24 cellular contexts compared by ENCODE assay signal in genomic region chr15:38930851-38931572, GRCh38.
DNase-seq lines count a peak whose midpoint lies in the region; FAIRE-seq and TF ChIP-seq lines count a peak whose summit lies in the region.
"Had no signal": no experiment of that assay in that cellular context is flagged by ENCODE, and none has a peak within 500 bp of the region (broad histone marks: within the 10 kb centered on the region; RNA-seq: fewer than 3 reads in every experiment).

No MANE protein-coding gene starts in this region.

- DNase-seq in GM04504 (ENCODE audit: low read depth) (peak; percentile 12), astrocyte (ENCODE audit: low read depth) (peak; percentile 35), fibroblast of the aortic adventitia (ENCODE audit: low read depth) (peak; percentile 59), dermis blood vessel endothelial cell (no peak), GM20000 (ENCODE audit: low spot score) (no peak)
- DNase-seq in stimulated activated naive CD4-positive, alpha-beta T cell (lab: John Stamatoyannopoulos, UW): no peak
- DNase-seq: activated CD4-positive, alpha-beta T cell treated with anti-CD3 and anti-CD28 coated beads for 4 hours; activated T-cell treated with anti-CD3 and anti-CD28 coated beads, Interleukin-2, amount 50 U/mL, for 4 hours; adrenal gland; CD4-positive, alpha-beta T cell; Karpas-422; naive thymus-derived CD4-positive, alpha-beta T cell; NCI-H187 treated with DMSO at 0.1 percent for 48 hours; NCI-H69; occipital lobe; RPMI8226; stimulated activated CD4-positive, alpha-beta T cell treated with anti-CD3 and anti-CD28 coated beads, Interleukin-4, amount 100 ng/mL, for 1 hour; stimulated activated naive B cell treated with anti-CD40 and anti-IgM and Interleukin-4, amounts not matched to agents 10 μg/mL and 1 μg/mL and 100 μg/mL, for 72 hours; T-helper 17 cell had no signal

- H3K4me1 ChIP-seq in astrocyte (ENCODE audit: insufficient read depth, low read length) (no peaks in the 10 kb centered on the region), skeletal muscle satellite cell (ENCODE audit: control insufficient read depth, insufficient read depth, low read length) (peaks cover 41% of the 10 kb centered on the region)
- H3K4me1 ChIP-seq: adrenal gland, breast epithelium had no signal

- H3K4me3 ChIP-seq in astrocyte (ENCODE audit: insufficient read depth, low read depth, low read length) (no peak overlapping the region), fibroblast of the aortic adventitia (ENCODE audit: low read depth, low read length) (no peak overlapping the region), skeletal muscle satellite cell (ENCODE audit: low read length) (peak overlapping the region; percentile 4)
- H3K4me3 ChIP-seq: adrenal gland, breast epithelium, thoracic aorta had no signal

- H3K4me3 Mint-ChIP-seq in astrocyte (ENCODE audit: unreplicated experiment): no peak overlapping the region
- H3K4me3 Mint-ChIP-seq: activated T-cell treated with anti-CD3 and anti-CD28 coated beads, Interleukin-2, amount 50 U/mL, for 4 hours; CD4-positive, alpha-beta T cell; memory B cell; naive thymus-derived CD4-positive, alpha-beta T cell; stimulated activated naive B cell treated with anti-CD40 and anti-IgM and Interleukin-4, amounts not matched to agents 10 μg/mL and 1 μg/mL and 100 μg/mL, for 72 hours; T-helper 17 cell had no signal

- no peaks in the 10 kb centered on the region for H3K79me2 ChIP-seq in astrocyte (ENCODE audit: insufficient read depth, low read length)

- no peak overlapping the region for H2AFZ ChIP-seq in astrocyte (ENCODE audit: low read depth, low read length)

- H3K27ac ChIP-seq in astrocyte (ENCODE audit: low read depth, low read length): no peak overlapping the region
- H3K27ac ChIP-seq: adrenal gland, breast epithelium, foreskin keratinocyte, thoracic aorta had no signal

- FAIRE-seq in astrocyte (lab: Jason Lieb, UNC): peak; percentile 17

- H3K9me3 ChIP-seq in astrocyte (ENCODE audit: insufficient read depth, low read depth, low read length) (no peaks in the 10 kb centered on the region), skeletal muscle satellite cell (replicated peaks; ENCODE audit: low read length) (no peaks in the 10 kb centered on the region)
- H3K9me3 ChIP-seq: adrenal gland, breast epithelium, thoracic aorta had no signal

- H3K27me3 ChIP-seq in astrocyte (ENCODE audit: insufficient read depth, low read length) (no peaks in the 10 kb centered on the region), skeletal muscle satellite cell (ENCODE audit: control insufficient read depth, insufficient read depth, low read length) (no peaks in the 10 kb centered on the region)
- H3K27me3 ChIP-seq: adrenal gland, breast epithelium had no signal

- H3K27ac Mint-ChIP-seq in astrocyte (ENCODE audit: unreplicated experiment): peak overlapping the region; percentile 75
- H3K27ac Mint-ChIP-seq: CD4-positive, alpha-beta T cell; memory B cell; naive thymus-derived CD4-positive, alpha-beta T cell; stimulated activated naive B cell treated with anti-CD40 and anti-IgM and Interleukin-4, amounts not matched to agents 10 μg/mL and 1 μg/mL and 100 μg/mL, for 72 hours; T-helper 17 cell had no signal

- H3K36me3 ChIP-seq in astrocyte (ENCODE audit: insufficient read depth, low read length): no peaks in the 10 kb centered on the region
- no peaks in the 10 kb centered on the region for H3K36me3 ChIP-seq in skeletal muscle satellite cell (ENCODE audit: insufficient read depth, low read length)
- H3K36me3 ChIP-seq: adrenal gland, breast epithelium, thoracic aorta had no signal

- no peaks in the 10 kb centered on the region for H3K36me3 Mint-ChIP-seq in astrocyte (ENCODE audit: low read depth, unreplicated experiment)
- H3K36me3 Mint-ChIP-seq: memory B cell; naive thymus-derived CD4-positive, alpha-beta T cell; stimulated activated naive B cell treated with anti-CD40 and anti-IgM and Interleukin-4, amounts not matched to agents 10 μg/mL and 1 μg/mL and 100 μg/mL, for 72 hours had no signal

- no peaks in the 10 kb centered on the region for H3K9me3 Mint-ChIP-seq in astrocyte (ENCODE audit: unreplicated experiment)
- H3K9me3 Mint-ChIP-seq: activated T-cell treated with anti-CD3 and anti-CD28 coated beads, Interleukin-2, amount 50 U/mL, for 4 hours; CD4-positive, alpha-beta T cell; memory B cell; stimulated activated naive B cell treated with anti-CD40 and anti-IgM and Interleukin-4, amounts not matched to agents 10 μg/mL and 1 μg/mL and 100 μg/mL, for 72 hours had no signal

- no peak overlapping the region for H3K9ac ChIP-seq in astrocyte (ENCODE audit: low read length)
- H3K9ac ChIP-seq in skeletal muscle satellite cell (ENCODE audit: low read depth, low read length): peak overlapping the region; percentile 37

- TF ChIP-seq CTCF in astrocyte (IDR thresholded peaks at IDR 0.05; ENCODE audit: insufficient read depth, low read depth, low read length) (no peak), fibroblast of the aortic adventitia (IDR thresholded peaks at IDR 0.05; ENCODE audit: insufficient read depth, low read length) (no peak), GM20000 (IDR thresholded peaks at IDR 0.05; ENCODE audit: extremely low read depth, missing control alignments) (no peak)

- H4K20me1 ChIP-seq in astrocyte (ENCODE audit: insufficient read depth, low read length): no peaks in the 10 kb centered on the region

- H3K4me1 Mint-ChIP-seq in astrocyte (ENCODE audit: low read depth, unreplicated experiment): peaks cover 19% of the 10 kb centered on the region
- H3K4me1 Mint-ChIP-seq: memory B cell; naive thymus-derived CD4-positive, alpha-beta T cell; stimulated activated naive B cell treated with anti-CD40 and anti-IgM and Interleukin-4, amounts not matched to agents 10 μg/mL and 1 μg/mL and 100 μg/mL, for 72 hours; T-helper 17 cell had no signal

- H3K4me2 ChIP-seq in astrocyte (ENCODE audit: low read length): peak overlapping the region; percentile 6
- peak overlapping the region; percentile 35 for H3K4me2 ChIP-seq in skeletal muscle satellite cell (ENCODE audit: low read length)

- no peaks in the 10 kb centered on the region for H3K27me3 Mint-ChIP-seq in astrocyte (ENCODE audit: low read depth, unreplicated experiment)

Comparison
In these comparisons a context has a peak if more than half of its experiments do, and no peak if none do; other contexts are left out.
1. DNase-seq: peak in GM04504 (single experiment), astrocyte (single experiment) and fibroblast of the aortic adventitia (single experiment); none in dermis blood vessel endothelial cell (single experiment), GM20000 (single experiment) and stimulated activated naive CD4-positive, alpha-beta T cell (0 of 6).